Comparison of ENCODE assay signal across 1 cellular context in genomic region chr1:176102700-176103244, GRCh38.
TF ChIP-seq lines count a peak whose summit lies in the region.

No MANE protein-coding gene starts in this region.

TF ChIP-seq in IMR-90, 13 proteins besides CTCF, POLR2A, EP300 and RAD21:
- TF ChIP-seq RCOR1 (IDR thresholded peaks at IDR 0.05; ENCODE audit: insufficient replicate concordance, low read length) (no peak), NFE2L2 (IDR thresholded peaks at IDR 0.05; ENCODE audit: low read depth, low read length) (no peak), CEBPB (IDR thresholded peaks at IDR 0.05; ENCODE audit: low read depth, low read length) (no peak), USF2 (IDR thresholded peaks at IDR 0.05; ENCODE audit: low read depth, low read length) (no peak), MXI1 (IDR thresholded peaks at IDR 0.05; ENCODE audit: borderline replicate concordance, low read depth, low read length) (no peak), RFX5 (IDR thresholded peaks at IDR 0.05; ENCODE audit: low read depth, low read length) (no peak), CHD1 (IDR thresholded peaks at IDR 0.05; ENCODE audit: low read depth, low read length) (no peak), BHLHE40 (IDR thresholded peaks at IDR 0.05; ENCODE audit: low read depth, low read length) (no peak), MAZ (IDR thresholded peaks at IDR 0.05; ENCODE audit: borderline replicate concordance, low read depth, low read length) (no peak), ELK1 (IDR thresholded peaks at IDR 0.05; ENCODE audit: borderline replicate concordance, low read depth, low read length) (no peak), SMC3 (IDR thresholded peaks at IDR 0.05; ENCODE audit: low read depth, low read length) (no peak), MAFK (IDR thresholded peaks at IDR 0.05; ENCODE audit: low read depth, low read length) (no peak), FOS (IDR thresholded peaks at IDR 0.05; ENCODE audit: low read depth, low read length) (no peak)
